ENCODE assay signal across 9 cellular contexts in the genomic region with DNA sequence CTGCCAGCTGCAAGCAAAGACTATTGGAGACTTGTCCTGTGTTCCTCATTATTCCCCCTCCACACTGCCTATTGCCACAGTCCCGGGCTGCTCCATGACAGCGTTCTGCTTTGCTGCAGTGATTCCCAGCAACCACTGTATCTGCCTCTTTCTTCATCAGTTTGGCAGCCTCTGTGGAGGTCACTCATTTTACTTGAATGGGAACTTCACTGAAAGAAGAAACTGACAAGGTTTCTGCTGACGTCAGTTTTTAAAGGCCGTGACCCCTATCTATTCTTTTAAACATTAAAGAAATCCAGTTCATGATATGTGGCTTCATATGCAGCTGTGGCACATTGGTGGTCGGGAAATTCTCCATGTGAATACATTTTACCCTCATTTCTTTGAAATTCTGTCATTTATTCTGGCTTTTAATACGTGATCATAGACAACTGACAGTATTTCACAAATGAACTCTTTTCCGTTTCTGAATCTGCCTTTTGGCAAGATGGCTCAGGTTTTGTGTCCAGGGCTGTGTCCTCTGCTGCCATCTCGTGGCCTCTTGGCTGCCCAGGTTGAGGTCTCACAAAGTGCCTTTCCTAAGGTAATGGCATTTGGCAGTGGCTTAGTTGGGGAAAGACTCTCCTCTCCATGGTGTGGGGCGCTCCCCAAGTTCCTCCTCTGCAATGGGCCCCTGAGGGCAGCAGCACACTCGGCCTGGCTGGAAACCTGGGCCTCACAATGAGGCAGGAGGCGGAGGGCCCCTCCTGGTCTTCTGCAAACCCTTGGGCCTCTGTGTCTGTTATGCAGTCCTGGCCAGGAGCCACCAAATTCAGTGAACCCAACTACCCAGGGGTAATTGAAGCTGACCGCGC. TPM values are rescaled to one million over a fixed set of nuclear protein-coding genes. Genes with fewer than 3 reads are reported as not detected.
DNase-seq lines count a peak whose midpoint lies in the region; ATAC-seq and TF ChIP-seq lines count a peak whose summit lies in the region.
"Had no signal": no experiment of that assay in that cellular context is flagged by ENCODE, and none has a peak within 500 bp of the region (broad histone marks: within the 10 kb centered on the region; RNA-seq: fewer than 3 reads in every experiment).

No MANE protein-coding gene starts in this region.

- ATAC-seq in T-helper 17 cell (no peak), right cardiac atrium (peak; percentile 4 to 7), HG02852 (IDR thresholded peaks at IDR 0.05; ENCODE audit: unreplicated experiment) (no peak), GM18861 (IDR thresholded peaks at IDR 0.05; ENCODE audit: unreplicated experiment) (no peak)

- H3K4me3 ChIP-seq in GM06990 (replicated peaks; ENCODE audit: low read depth, low read length) (no peak overlapping the region), right cardiac atrium (ENCODE audit: low read length) (no peak overlapping the region), retinal pigment epithelial cell (ENCODE audit: low read length) (peak overlapping the region; percentile 7)

- DNase-seq in GM06990 (ENCODE audit: extremely low read depth, insufficient read length) (no peak), NCI-H146 (lab: John Stamatoyannopoulos, UW) (peak; percentile 62), T-helper 17 cell (peak; percentile 55 to 75 (median 57)), anterior cingulate cortex (lab: John Stamatoyannopoulos, UW) (peak in 54 of 58 donors; percentile 12 to 86 (median 58)), right cardiac atrium (peak; percentile 77 to 94 (median 91)), retinal pigment epithelial cell (ENCODE audit: low read depth) (no peak)

- H3K9me3 ChIP-seq in T-helper 17 cell (ENCODE audit: control insufficient read depth, low read length, poor library complexity, severe bottlenecking) (no peaks in the 10 kb centered on the region), right cardiac atrium (ENCODE audit: control insufficient read depth, low read length) (no peaks in the 10 kb centered on the region)

- intact Hi-C loops in right cardiac atrium (cut with DNase I) = loop anchor here in 2 of 4 donors (2.0 to 5.0 kb wide), 2 partner anchors 39 to 92 kb away; no protein-coding TSS in a partner anchor

- H3K36me3 Mint-ChIP-seq in T-helper 17 cell (ENCODE audit: low read depth) = no peaks in the 10 kb centered on the region

- peak; percentile 93 for TF ChIP-seq CTCF in GM06990 (IDR thresholded peaks at IDR 0.05; ENCODE audit: insufficient read depth, low read length, poor library complexity, severe bottlenecking)
- peak; percentile 99 for TF ChIP-seq CTCF in retinal pigment epithelial cell (conservative IDR thresholded peaks at IDR 0.05; ENCODE audit: low read depth, low read length)

- H3K4me3 Mint-ChIP-seq in T-helper 17 cell = peak overlapping the region; percentile 61

- H3K27me3 Mint-ChIP-seq in T-helper 17 cell = no peaks in the 10 kb centered on the region

- 17% methylated on average over 13 of the region's 13 CpGs for WGBS in right cardiac atrium

- H3K27me3 ChIP-seq in GM06990 (replicated peaks; ENCODE audit: control insufficient read depth, insufficient read depth, low read length) (no peaks in the 10 kb centered on the region), right cardiac atrium (ENCODE audit: control insufficient read depth, insufficient read depth) (no peaks in the 10 kb centered on the region)

- peaks cover 17% of the 10 kb centered on the region for H3K4me1 Mint-ChIP-seq in T-helper 17 cell

- no peaks in the 10 kb centered on the region for H3K4me1 ChIP-seq in right cardiac atrium (ENCODE audit: control insufficient read depth, insufficient read depth, low read length)

- no peaks in the 10 kb centered on the region for H3K36me3 ChIP-seq in GM06990 (ENCODE audit: control insufficient read depth, insufficient read depth, low read length)

- H3K27ac ChIP-seq in right cardiac atrium (ENCODE audit: low read length) = peak overlapping the region; percentile 54

- peak overlapping the region; percentile 32 for H3K27ac Mint-ChIP-seq in T-helper 17 cell

RNA-seq across cellular contexts. Expression of a gene that starts 5.9 kb away (rescaled TPM):
- total RNA-seq in T-helper 17 cell = 1 to 10 TPM in 1 of 2 donors, not detected in 1; 1.3 TPM
- under 1 TPM; 0.28 to 0.63 (median 0.29) TPM for total RNA-seq in right cardiac atrium
- 0.57 TPM for polyA plus RNA-seq in right cardiac atrium
- total RNA-seq: pulmonary artery endothelial cell had no signal

RNA-seq across cellular contexts. Expression of a gene that starts 8.3 kb away (rescaled TPM):
- total RNA-seq in T-helper 17 cell (10 to 100 TPM; 13.8 to 20.6 TPM), right cardiac atrium (10 to 100 TPM; 49.1 to 62.4 (median 56.1) TPM)
- polyA plus RNA-seq in right cardiac atrium = 68.6 TPM

RNA-seq across cellular contexts. Expression of a gene that starts 36.6 kb away (rescaled TPM):
- total RNA-seq in T-helper 17 cell = 10 to 100 TPM; 12.0 to 17.3 TPM
- total RNA-seq in right cardiac atrium = 10 to 100 TPM; 19.8 to 25.8 (median 21.0) TPM
- polyA plus RNA-seq in right cardiac atrium = 15.1 TPM

RNA-seq across cellular contexts. Expression of a gene that starts 49.1 kb away (rescaled TPM):
- total RNA-seq in T-helper 17 cell (not detected), right cardiac atrium (not detected)
- not detected for polyA plus RNA-seq in right cardiac atrium
- total RNA-seq: pulmonary artery endothelial cell had no signal

RNA-seq across cellular contexts. Expression of a gene that starts 49.1 kb away (rescaled TPM):
- total RNA-seq in T-helper 17 cell = not detected
- total RNA-seq in right cardiac atrium = not detected
- not detected for polyA plus RNA-seq in right cardiac atrium
- total RNA-seq: pulmonary artery endothelial cell had no signal

Comparison
In these comparisons a context has a peak if more than half of its experiments do, and no peak if none do; other contexts are left out.
1. DNase-seq: peak in NCI-H146 (single experiment), T-helper 17 cell (3 of 3), anterior cingulate cortex (54 of 58) and right cardiac atrium (3 of 3); none in GM06990 (single experiment) and retinal pigment epithelial cell (single experiment).
2. ATAC-seq: peak in right cardiac atrium (2 of 2); none in T-helper 17 cell (single experiment), HG02852 (single experiment) and GM18861 (single experiment).